20 cellular contexts compared by ENCODE assay signal in the genomic region with DNA sequence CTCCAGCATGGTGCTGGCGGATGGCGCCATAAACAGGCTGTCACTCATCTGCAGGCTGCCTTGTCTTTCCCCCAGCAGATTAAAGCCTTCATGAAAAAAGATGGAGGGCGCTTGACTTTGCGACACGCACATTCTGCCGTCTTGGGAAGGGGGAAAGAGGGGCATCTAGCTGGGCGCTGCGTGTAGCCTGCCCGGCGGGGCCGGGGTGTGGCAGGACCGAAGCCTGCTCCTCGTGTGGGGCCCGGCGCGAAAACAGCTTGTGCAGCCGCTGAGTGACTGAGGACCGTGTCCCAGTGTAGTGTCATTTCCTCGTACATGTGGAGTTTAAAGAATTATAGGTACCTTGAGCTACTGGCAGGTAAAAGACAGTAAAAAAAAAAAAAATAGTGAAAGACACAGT.
"Had no signal": no experiment of that assay in that cellular context is flagged by ENCODE, and none has a peak within 500 bp of the region (broad histone marks: within the 10 kb centered on the region; RNA-seq: fewer than 3 reads in every experiment).

No MANE protein-coding gene starts in this region.

- DNase-seq: dermis blood vessel endothelial cell; effector CD4-positive, alpha-beta T cell; effector memory CD4-positive, alpha-beta T cell; foreskin keratinocyte; heart left ventricle; hypothalamus; immature natural killer cell; islet precursor cell; kidney; kidney glomerular epithelial cell; lower lobe of right lung; mesendoderm; midbrain; mucosa of descending colon had no signal

- ATAC-seq: foreskin keratinocyte, gastroesophageal sphincter, heart left ventricle, left lung, lower lobe of right lung, mucosa of descending colon had no signal

- H3K4me3 Mint-ChIP-seq: immature natural killer cell had no signal

- H3K27ac ChIP-seq: coronary artery, dorsolateral prefrontal cortex, esophagus muscularis mucosa, foreskin keratinocyte, gastroesophageal sphincter, heart left ventricle, hepatocyte, left lung, lower lobe of right lung had no signal

- H3K9me3 ChIP-seq: esophagus muscularis mucosa, gastroesophageal sphincter, heart left ventricle, left lung, lower lobe of right lung, mucosa of descending colon had no signal

- H3K9me3 Mint-ChIP-seq: immature natural killer cell had no signal

- H3K4me1 ChIP-seq: esophagus muscularis mucosa, foreskin keratinocyte, gastroesophageal sphincter, left lung, lower lobe of right lung had no signal

- H3K4me3 ChIP-seq: coronary artery, dorsolateral prefrontal cortex, esophagus muscularis mucosa, gastroesophageal sphincter, heart left ventricle, hepatocyte, left lung, lower lobe of right lung, mucosa of descending colon had no signal

- H3K27me3 ChIP-seq: dorsolateral prefrontal cortex, esophagus muscularis mucosa, foreskin keratinocyte, gastroesophageal sphincter, heart left ventricle, hepatocyte, left lung had no signal

- H3K36me3 ChIP-seq: left lung had no signal
